11 cellular contexts compared by ENCODE assay signal in genomic region chr22:37627091-37627490, GRCh38. TPM values are rescaled to one million over a fixed set of nuclear protein-coding genes. Genes with fewer than 3 reads are reported as not detected.
DNase-seq lines count a peak whose midpoint lies in the region; ATAC-seq and TF ChIP-seq lines count a peak whose summit lies in the region.
"Had no signal": no experiment of that assay in that cellular context is flagged by ENCODE, and none has a peak within 500 bp of the region (broad histone marks: within the 10 kb centered on the region; RNA-seq: fewer than 3 reads in every experiment).

No MANE protein-coding gene starts in this region.

- CTCF ChIA-PET in CD8-positive, alpha-beta T cell (lab: Charles Lee), result interaction anchor here (0.6 to 54.2 kb wide), 4 partner anchors 8 to 35 kb away, joined by 3 to 2176 read pairs (median 34); partner anchors contain the start of genes GGA1, LGALS1, NOL12 and PDXP

- peak overlapping the region; percentile 72 for H3K4me3 Mint-ChIP-seq in CD8-positive, alpha-beta T cell

- intact Hi-C loops in CD8-positive, alpha-beta T cell (cut with DNase I, micrococcal nuclease), result loop anchor here in 1 of 2 experiments (1.0 kb wide), 1 partner anchor 16 kb away; no protein-coding TSS in a partner anchor

- H3K27ac Mint-ChIP-seq in CD8-positive, alpha-beta T cell, result peak overlapping the region; percentile 92

- no peaks in the 10 kb centered on the region for H3K9me3 ChIP-seq in CD8-positive, alpha-beta T cell (ENCODE audit: low read length)

- H3K4me3 ChIP-seq in CD8-positive, alpha-beta T cell (ENCODE audit: low read depth, low read length), result peak overlapping the region; percentile 34
- H3K4me3 ChIP-seq in rectal smooth muscle tissue (ENCODE audit: low read length), result peak overlapping the region; percentile 4

- H3K36me3 Mint-ChIP-seq in CD8-positive, alpha-beta T cell, result peaks cover 14% of the 10 kb centered on the region

- H3K4me1 Mint-ChIP-seq in CD8-positive, alpha-beta T cell (ENCODE audit: low read depth), result peaks cover 70% of the 10 kb centered on the region

- no peaks in the 10 kb centered on the region for H3K9me3 Mint-ChIP-seq in CD8-positive, alpha-beta T cell

- no peak overlapping the region for H3K9ac ChIP-seq in rectal smooth muscle tissue (ENCODE audit: low read length)

- H3K27me3 Mint-ChIP-seq in CD8-positive, alpha-beta T cell (ENCODE audit: low read depth), result no peaks in the 10 kb centered on the region

- POLR2A ChIA-PET in CD8-positive, alpha-beta T cell (lab: Charles Lee), result interaction anchor here (1.0 to 11.0 kb wide), 7 partner anchors 13 to 59 kb away, joined by 5 to 123 read pairs (median 10); partner anchors contain the start of genes GGA1, LGALS1, NOL12 and PDXP

- no peak for TF ChIP-seq CTCF in CD8-positive, alpha-beta T cell (IDR thresholded peaks at IDR 0.05)

- no peak for DNase-seq in CD8-positive, alpha-beta T cell
- DNase-seq in MV-4-11 (lab: John Stamatoyannopoulos, UW) (peak; percentile 29), dermis blood vessel endothelial cell (peak; percentile 34), hippocampal formation (lab: John Stamatoyannopoulos, UW) (no peak), islet precursor cell (no peak), mucosa of gallbladder (ENCODE audit: low spot score) (no peak)
- DNase-seq in central memory CD4-positive, alpha-beta T cell, result no peak
- DNase-seq: aorta, NCI-H526 treated with DMSO at 0.1 percent for 48 hours had no signal

- peak overlapping the region; percentile 43 for H3K27ac ChIP-seq in CD8-positive, alpha-beta T cell (ENCODE audit: low read depth, low read length)
- H3K27ac ChIP-seq in rectal smooth muscle tissue (ENCODE audit: low read depth, low read length), result peak overlapping the region; percentile 95

- H3K4me1 ChIP-seq in CD8-positive, alpha-beta T cell (ENCODE audit: insufficient read depth, low read length), result peaks cover 79% of the 10 kb centered on the region
- peaks cover 27% of the 10 kb centered on the region for H3K4me1 ChIP-seq in rectal smooth muscle tissue (ENCODE audit: control insufficient read depth, insufficient read depth, low read length)

- peak; percentile 13 for ATAC-seq in CD8-positive, alpha-beta T cell
- ATAC-seq: HCT116 had no signal

- H3K27me3 ChIP-seq in CD8-positive, alpha-beta T cell (ENCODE audit: insufficient read depth, low read length), result no peaks in the 10 kb centered on the region
- H3K27me3 ChIP-seq in rectal smooth muscle tissue (ENCODE audit: control insufficient read depth, insufficient read depth, low read length), result no peaks in the 10 kb centered on the region

- H3K36me3 ChIP-seq in CD8-positive, alpha-beta T cell (ENCODE audit: insufficient read depth, low read length), result no peaks in the 10 kb centered on the region
- peaks cover 15% of the 10 kb centered on the region for H3K36me3 ChIP-seq in rectal smooth muscle tissue (ENCODE audit: control insufficient read depth, insufficient read depth, low read length)

RNA-seq across cellular contexts. Expression of gene SH3BP1, which starts 12.4 kb away (rescaled TPM):
- 10 to 100 TPM; 51.5 to 52.9 TPM for total RNA-seq in CD8-positive, alpha-beta T cell
- total RNA-seq in dermis blood vessel endothelial cell (0.85 and 2.7 TPM in 2 replicates), mucosa of gallbladder (13.6 TPM)

RNA-seq across cellular contexts. Expression of gene GGA1, which starts 18.5 kb away (rescaled TPM):
- total RNA-seq in CD8-positive, alpha-beta T cell, result 10 to 100 TPM; 66.0 to 69.1 TPM
- total RNA-seq in dermis blood vessel endothelial cell (48.3 and 55.3 TPM in 2 replicates), mucosa of gallbladder (81.5 TPM)

RNA-seq across cellular contexts. Expression of gene PDXP, which starts 31.4 kb away (rescaled TPM):
- 1 to 10 TPM; 2.4 to 3.2 TPM for total RNA-seq in CD8-positive, alpha-beta T cell
- total RNA-seq in dermis blood vessel endothelial cell (9.0 and 13.3 TPM in 2 replicates), mucosa of gallbladder (12.1 TPM)

RNA-seq across cellular contexts. Expression of gene LGALS2, which starts 47.2 kb away (rescaled TPM):
- not detected for total RNA-seq in CD8-positive, alpha-beta T cell
- total RNA-seq in dermis blood vessel endothelial cell, result not detected in 2 replicates
- 776 TPM for total RNA-seq in mucosa of gallbladder

RNA-seq across cellular contexts. Expression of gene LGALS1, which starts 48.3 kb away (rescaled TPM):
- 10 to 100 TPM; 20.8 to 29.4 TPM for total RNA-seq in CD8-positive, alpha-beta T cell
- 2,321 and 4,948 TPM in 2 replicates for total RNA-seq in dermis blood vessel endothelial cell
- 587 TPM for total RNA-seq in mucosa of gallbladder

Comparison
In these comparisons a context has a peak if more than half of its experiments do, and no peak if none do; other contexts are left out.
1. DNase-seq: peak in MV-4-11 (single experiment) and dermis blood vessel endothelial cell (single experiment); none in CD8-positive, alpha-beta T cell (0 of 7), central memory CD4-positive, alpha-beta T cell (single experiment), hippocampal formation (0 of 2), islet precursor cell (single experiment) and mucosa of gallbladder (single experiment).